12 cellular contexts compared by ENCODE assay signal in the genomic region with DNA sequence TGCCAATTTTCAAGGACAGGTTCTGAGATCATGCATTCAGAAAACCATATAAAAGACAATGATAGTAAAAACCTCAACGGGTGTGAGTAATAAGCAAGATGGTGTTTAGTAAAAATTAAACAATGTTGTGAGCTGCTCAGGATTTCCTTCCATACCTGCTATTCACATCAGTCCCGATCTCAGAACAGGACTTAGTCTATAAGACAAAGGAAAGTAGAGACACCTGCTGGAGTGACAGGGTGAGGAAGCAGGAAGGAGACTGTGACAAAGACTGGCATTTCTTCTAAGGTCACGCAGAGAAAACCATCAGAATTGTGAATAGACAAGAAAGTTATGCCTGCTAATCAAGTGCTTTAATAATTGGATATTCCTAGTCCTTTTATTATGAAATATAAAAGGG.
DNase-seq lines count a peak whose midpoint lies in the region; ATAC-seq and TF ChIP-seq lines count a peak whose summit lies in the region.
"Had no signal": no experiment of that assay in that cellular context is flagged by ENCODE, and none has a peak within 500 bp of the region (broad histone marks: within the 10 kb centered on the region; RNA-seq: fewer than 3 reads in every experiment).

No MANE protein-coding gene starts in this region.

- H3K4me3 ChIP-seq in GM12864 (ENCODE audit: low read depth, low read length): no peak overlapping the region
- H3K4me3 ChIP-seq: thoracic aorta had no signal

- ATAC-seq in left colon (peak; percentile 34), HG03571 (IDR thresholded peaks at IDR 0.05; ENCODE audit: unreplicated experiment) (no peak)
- ATAC-seq in activated CD4-positive, alpha-beta T cell treated with anti-CD3 and anti-CD28 coated beads for 36 hours: no peak
- ATAC-seq: T-helper 17 cell had no signal

- CTCF ChIA-PET in activated CD4-positive, alpha-beta T cell treated with anti-CD3 and anti-CD28 coated beads for 36 hours (lab: Charles Lee): interaction anchor here (1.3 kb wide), 1 partner anchor 36 kb away, joined by 3 read pairs; no protein-coding TSS in a partner anchor

- H3K4me1 Mint-ChIP-seq in activated CD4-positive, alpha-beta T cell treated with anti-CD3 and anti-CD28 coated beads for 36 hours: no peaks in the 10 kb centered on the region
- H3K4me1 Mint-ChIP-seq: T-helper 17 cell had no signal

- H3K36me3 Mint-ChIP-seq in activated CD4-positive, alpha-beta T cell treated with anti-CD3 and anti-CD28 coated beads for 36 hours (ENCODE audit: low read depth): no peaks in the 10 kb centered on the region

- DNase-seq in GM12864 (ENCODE audit: low read depth) (no peak), HuH-7 (ENCODE audit: low spot score) (peak; percentile 20), SK-MEL-5 (ENCODE audit: low read depth, low spot score) (peak; percentile 3), left colon (no peak), NCI-H187 treated with DMSO at 0.1 percent for 48 hours (lab: John Stamatoyannopoulos, UW) (no peak), occipital lobe (lab: John Stamatoyannopoulos, UW) (no peak)
- DNase-seq in activated CD4-positive, alpha-beta T cell treated with anti-CD3 and anti-CD28 coated beads for 36 hours: no peak
- DNase-seq: activated effector memory CD4-positive, alpha-beta T cell treated with anti-CD3 and anti-CD28 coated beads, Interleukin-2, amount 50 U/mL, for 16 hours; IMR-90; T-helper 17 cell had no signal

- POLR2A ChIA-PET in activated CD4-positive, alpha-beta T cell treated with anti-CD3 and anti-CD28 coated beads for 36 hours (lab: Charles Lee): no interaction called here

- intact Hi-C loops in left colon (cut with DNase I, micrococcal nuclease): no loop called here
- intact Hi-C loops in activated CD4-positive, alpha-beta T cell treated with anti-CD3 and anti-CD28 coated beads for 36 hours (cut with DNase I, micrococcal nuclease): no loop called here

- peak; percentile 15 for TF ChIP-seq CTCF in GM12864 (IDR thresholded peaks at IDR 0.05; ENCODE audit: low read depth, low read length, missing control alignments)

- no peak overlapping the region for H3K27ac Mint-ChIP-seq in activated CD4-positive, alpha-beta T cell treated with anti-CD3 and anti-CD28 coated beads for 36 hours
- H3K27ac Mint-ChIP-seq: T-helper 17 cell had no signal

- no peak overlapping the region for H3K4me3 Mint-ChIP-seq in activated CD4-positive, alpha-beta T cell treated with anti-CD3 and anti-CD28 coated beads for 36 hours
- H3K4me3 Mint-ChIP-seq: T-helper 17 cell had no signal

- in situ Hi-C loops in SK-MEL-5 (cut with HindIII; ENCODE audit: low pct_unique_long_range_greater_than_20kb, low sequenced_read_pairs): no loop called here

- H3K9me3 Mint-ChIP-seq in activated CD4-positive, alpha-beta T cell treated with anti-CD3 and anti-CD28 coated beads for 36 hours (ENCODE audit: low read depth): no peaks in the 10 kb centered on the region

- no peaks in the 10 kb centered on the region for H3K27me3 Mint-ChIP-seq in activated CD4-positive, alpha-beta T cell treated with anti-CD3 and anti-CD28 coated beads for 36 hours
- H3K27me3 Mint-ChIP-seq: T-helper 17 cell had no signal

Comparison
In these comparisons a context has a peak if more than half of its experiments do, and no peak if none do; other contexts are left out.
1. DNase-seq: peak in HuH-7 (single experiment) and SK-MEL-5 (single experiment); none in GM12864 (single experiment), left colon (0 of 2), NCI-H187 treated with DMSO at 0.1 percent for 48 hours (single experiment), activated CD4-positive, alpha-beta T cell treated with anti-CD3 and anti-CD28 coated beads for 36 hours (single experiment) and occipital lobe (single experiment).